8 cellular contexts compared by ENCODE assay signal in genomic region chr6:33390767-33391277, GRCh38. TPM values are rescaled to one million over a fixed set of nuclear protein-coding genes. Genes with fewer than 3 reads are reported as not detected.
DNase-seq lines count a peak whose midpoint lies in the region; ATAC-seq, FAIRE-seq and TF ChIP-seq lines count a peak whose summit lies in the region.

No MANE protein-coding gene starts in this region.

- no peaks in the 10 kb centered on the region for H3K9me3 ChIP-seq in keratinocyte (ENCODE audit: control insufficient read depth, low read depth, low read length)

- no peak for DNase-seq in activated CD4-positive, alpha-beta T cell treated with anti-CD3 and anti-CD28 coated beads, Interleukin-2, amount 10 ng/mL, durations not matched to agents 24 days and 14 days
- no peak for DNase-seq in activated CD4-positive, alpha-beta T cell treated with anti-CD3 and anti-CD28 coated beads for 4 hours
- DNase-seq in activated naive CD4-positive, alpha-beta T cell treated with anti-CD3 and anti-CD28 coated beads, Interleukin-2, amount 50 U/mL, for 72 hours (ENCODE audit: low spot score in 2 of 2), result no peak
- DNase-seq in keratinocyte (ENCODE audit: low read depth, low spot score), result no peak
- DNase-seq in NK-92 (lab: John Stamatoyannopoulos, UW; ENCODE audit: unreplicated experiment), result no peak
- DNase-seq in omental fat pad (ENCODE audit: low spot score), result no peak

- H3K27ac ChIP-seq in keratinocyte (ENCODE audit: control insufficient read depth, insufficient read depth, low read length) (peak overlapping the region; percentile 94), temporal lobe (ENCODE audit: low read depth, low read length) (peak overlapping the region; percentile 91)

- H3K4me1 ChIP-seq in keratinocyte (ENCODE audit: control insufficient read depth, extremely low read depth, insufficient read depth, low read length), result peaks cover 30% of the 10 kb centered on the region

- TF ChIP-seq CTCF in keratinocyte (optimal IDR thresholded peaks at IDR 0.05 in 1 of 3, IDR thresholded peaks at IDR 0.05 in 1 of 3, conservative IDR thresholded peaks at IDR 0.05 in 1 of 3; ENCODE audit: extremely low read depth in 1 of 3, insufficient read depth in 2 of 3, low read length in 3 of 3), result no peak
- no peak for TF ChIP-seq CTCF in omental fat pad (IDR thresholded peaks at IDR 0.05)

- H3K9me1 ChIP-seq in keratinocyte (ENCODE audit: control insufficient read depth, extremely low read depth, insufficient read depth, low read length), result no peaks in the 10 kb centered on the region

- TF ChIP-seq POLR2A in GM18505 (IDR thresholded peaks at IDR 0.05; ENCODE audit: borderline replicate concordance, extremely low read depth, insufficient read depth, insufficient read length), result no peak

- peaks cover 2% of the 10 kb centered on the region for H3K27me3 Mint-ChIP-seq in activated CD4-positive, alpha-beta T cell treated with anti-CD3 and anti-CD28 coated beads, Interleukin-2, amount 10 ng/mL, durations not matched to agents 24 days and 14 days

- peak overlapping the region; percentile 78 for H3K4me2 ChIP-seq in keratinocyte (ENCODE audit: control insufficient read depth, extremely low read depth, insufficient read depth, low read depth, low read length)

- H3K4me1 Mint-ChIP-seq in activated CD4-positive, alpha-beta T cell treated with anti-CD3 and anti-CD28 coated beads, Interleukin-2, amount 10 ng/mL, durations not matched to agents 24 days and 14 days, result peaks cover 38% of the 10 kb centered on the region

- no peak for ATAC-seq in activated naive CD4-positive, alpha-beta T cell treated with anti-CD3 and anti-CD28 coated beads, Interleukin-2, amount 50 U/mL, for 72 hours
- no peak for ATAC-seq in omental fat pad (ENCODE audit: low FRiP score)
- ATAC-seq in GM18505 (IDR thresholded peaks at IDR 0.05; ENCODE audit: unreplicated experiment), result no peak

- peaks cover 20% of the 10 kb centered on the region for H3K36me3 Mint-ChIP-seq in activated CD4-positive, alpha-beta T cell treated with anti-CD3 and anti-CD28 coated beads, Interleukin-2, amount 10 ng/mL, durations not matched to agents 24 days and 14 days (ENCODE audit: low read depth)
- H3K36me3 Mint-ChIP-seq in activated naive CD4-positive, alpha-beta T cell treated with anti-CD3 and anti-CD28 coated beads, Interleukin-2, amount 50 U/mL, for 72 hours, result peaks cover 19 to 22% of the 10 kb centered on the region in 2 donors

- peak overlapping the region; percentile 89 for H3K4me3 Mint-ChIP-seq in activated CD4-positive, alpha-beta T cell treated with anti-CD3 and anti-CD28 coated beads, Interleukin-2, amount 10 ng/mL, durations not matched to agents 24 days and 14 days

- peak overlapping the region; percentile 92 for H2AFZ ChIP-seq in keratinocyte (ENCODE audit: control insufficient read depth, low read length)

- peak overlapping the region; percentile 97 for H3K27ac Mint-ChIP-seq in activated CD4-positive, alpha-beta T cell treated with anti-CD3 and anti-CD28 coated beads, Interleukin-2, amount 10 ng/mL, durations not matched to agents 24 days and 14 days
- peak overlapping the region; percentile 95 to 99 for H3K27ac Mint-ChIP-seq in activated naive CD4-positive, alpha-beta T cell treated with anti-CD3 and anti-CD28 coated beads, Interleukin-2, amount 50 U/mL, for 72 hours

- H3K36me3 ChIP-seq in keratinocyte (ENCODE audit: control insufficient read depth in 2 of 2, extremely low read depth in 1 of 2, insufficient read depth in 2 of 2, low read length in 2 of 2), result peaks cover 0 to 3% of the 10 kb centered on the region in 2 experiments

- peak overlapping the region; percentile 75 for H3K9ac ChIP-seq in keratinocyte (ENCODE audit: control insufficient read depth, extremely low read depth, insufficient read depth, low read length)

- intact Hi-C loops in activated CD4-positive, alpha-beta T cell treated with anti-CD3 and anti-CD28 coated beads, Interleukin-2, amount 10 ng/mL, durations not matched to agents 24 days and 14 days (cut with micrococcal nuclease), result loop anchor here (1.0 kb wide), 6 partner anchors 19 to 230 kb away; partner anchors contain the start of genes ITPR3, TAPBP and ZBTB9

- no peaks in the 10 kb centered on the region for H3K9me3 Mint-ChIP-seq in activated CD4-positive, alpha-beta T cell treated with anti-CD3 and anti-CD28 coated beads, Interleukin-2, amount 10 ng/mL, durations not matched to agents 24 days and 14 days
- H3K9me3 Mint-ChIP-seq in activated naive CD4-positive, alpha-beta T cell treated with anti-CD3 and anti-CD28 coated beads, Interleukin-2, amount 50 U/mL, for 72 hours, result no peaks in the 10 kb centered on the region

- H3K4me3 ChIP-seq in keratinocyte (ENCODE audit: control insufficient read depth in 2 of 3, extremely low read depth in 1 of 3, insufficient read depth in 2 of 3, low read depth in 1 of 3, low read length in 3 of 3), result peak overlapping the region in 2 of 3 experiments; percentile 43 to 47

- no peak for FAIRE-seq in keratinocyte (lab: Jason Lieb, UNC)

- dilution Hi-C loops in keratinocyte (cut with MboI; ENCODE audit: extremely low pct_ligation_motif_present, low sequenced_read_pairs), result no loop called here

- H4K20me1 ChIP-seq in keratinocyte (ENCODE audit: control insufficient read depth, extremely low read depth, insufficient read depth, low read length), result no peaks in the 10 kb centered on the region

- H3K27me3 ChIP-seq in keratinocyte (ENCODE audit: control insufficient read depth, extremely low read depth, insufficient read depth, low read length), result no peaks in the 10 kb centered on the region

- peaks cover 40% of the 10 kb centered on the region for H3K79me2 ChIP-seq in keratinocyte (ENCODE audit: control insufficient read depth, insufficient read depth, low read length)

RNA-seq across cellular contexts. Expression of gene KIFC1, which starts 0.8 kb away (rescaled TPM):
- 64.9 and 66.5 TPM in 2 replicates for total RNA-seq in activated CD4-positive, alpha-beta T cell treated with anti-CD3 and anti-CD28 coated beads, Interleukin-2, amount 10 ng/mL, durations not matched to agents 24 days and 14 days
- total RNA-seq in activated naive CD4-positive, alpha-beta T cell treated with anti-CD3 and anti-CD28 coated beads, Interleukin-2, amount 50 U/mL, for 72 hours, result 100 to 1,000 TPM; 103 to 170 TPM
- polyA plus RNA-seq in keratinocyte, result 5.7 to 20.0 TPM (median 17.3 TPM) in 3 replicates
- 0.61 TPM for polyA plus RNA-seq in keratinocyte (2011; ENCODE audit: low read depth)
- polyA plus RNA-seq in keratinocyte (2011; cell fraction: cytosol; rRNA removed), result 3.5 and 5.2 TPM in 2 replicates
- polyA plus RNA-seq in keratinocyte (2011; cell fraction: nucleus; rRNA removed), result 6.6 and 7.9 TPM in 2 replicates
- polyA plus RNA-seq in keratinocyte (2012; ENCODE audit: low replicate concordance), result 0.31 and 16.9 TPM in 2 replicates
- polyA minus RNA-seq in keratinocyte, result 5.1 to 15.2 TPM (median 13.9 TPM) in 3 replicates
- 5.8 TPM for polyA minus RNA-seq in keratinocyte (2011; cell fraction: cytosol; rRNA and poly(A)+ RNA removed)
- polyA minus RNA-seq in keratinocyte (2011; cell fraction: nucleus; rRNA and poly(A)+ RNA removed), result 4.7 and 5.0 TPM in 2 replicates
- total RNA-seq in temporal lobe, result 1.7 TPM
- total RNA-seq in omental fat pad, result 10 to 100 TPM in 1 of 4 donors, 1 to 10 TPM in 1, under 1 TPM in 2; 0.25 to 10.8 (median 3.1) TPM

RNA-seq across cellular contexts. Expression of gene PHF1, which starts 20.0 kb away (rescaled TPM):
- total RNA-seq in activated CD4-positive, alpha-beta T cell treated with anti-CD3 and anti-CD28 coated beads, Interleukin-2, amount 10 ng/mL, durations not matched to agents 24 days and 14 days, result 29.5 and 33.6 TPM in 2 replicates
- 100 to 1,000 TPM in 1 of 2 donors, 10 to 100 TPM in 1; 27.5 to 156 TPM for total RNA-seq in activated naive CD4-positive, alpha-beta T cell treated with anti-CD3 and anti-CD28 coated beads, Interleukin-2, amount 50 U/mL, for 72 hours
- 15.2 to 17.1 TPM (median 15.8 TPM) in 3 replicates for polyA plus RNA-seq in keratinocyte
- polyA plus RNA-seq in keratinocyte (2011; ENCODE audit: low read depth), result 7.6 TPM
- polyA plus RNA-seq in keratinocyte (2011; cell fraction: cytosol; rRNA removed), result 9.1 and 12.6 TPM in 2 replicates
- polyA plus RNA-seq in keratinocyte (2011; cell fraction: nucleus; rRNA removed), result 50.2 and 55.7 TPM in 2 replicates
- 12.6 and 24.1 TPM in 2 replicates for polyA plus RNA-seq in keratinocyte (2012; ENCODE audit: low replicate concordance)
- 7.9 to 14.9 TPM (median 11.1 TPM) in 3 replicates for polyA minus RNA-seq in keratinocyte
- 9.2 TPM for polyA minus RNA-seq in keratinocyte (2011; cell fraction: cytosol; rRNA and poly(A)+ RNA removed)
- 5.5 and 10.0 TPM in 2 replicates for polyA minus RNA-seq in keratinocyte (2011; cell fraction: nucleus; rRNA and poly(A)+ RNA removed)
- total RNA-seq in temporal lobe (17.7 TPM), omental fat pad (10 to 100 TPM; 40.8 to 56.5 (median 48.9) TPM)

RNA-seq across cellular contexts. Expression of gene CUTA, which starts 27.1 kb away (rescaled TPM):
- total RNA-seq in activated CD4-positive, alpha-beta T cell treated with anti-CD3 and anti-CD28 coated beads, Interleukin-2, amount 10 ng/mL, durations not matched to agents 24 days and 14 days, result 120 and 124 TPM in 2 replicates
- 100 to 1,000 TPM; 186 to 334 TPM for total RNA-seq in activated naive CD4-positive, alpha-beta T cell treated with anti-CD3 and anti-CD28 coated beads, Interleukin-2, amount 50 U/mL, for 72 hours
- polyA plus RNA-seq in keratinocyte, result 119 to 246 TPM (median 178 TPM) in 3 replicates
- 13.0 TPM for polyA plus RNA-seq in keratinocyte (2011; ENCODE audit: low read depth)
- polyA plus RNA-seq in keratinocyte (2011; cell fraction: cytosol; rRNA removed), result 222 and 276 TPM in 2 replicates
- 188 and 225 TPM in 2 replicates for polyA plus RNA-seq in keratinocyte (2011; cell fraction: nucleus; rRNA removed)
- polyA plus RNA-seq in keratinocyte (2012; ENCODE audit: low replicate concordance), result 238 and 287 TPM in 2 replicates
- 116 to 126 TPM (median 120 TPM) in 3 replicates for polyA minus RNA-seq in keratinocyte
- 145 TPM for polyA minus RNA-seq in keratinocyte (2011; cell fraction: cytosol; rRNA and poly(A)+ RNA removed)
- 53.3 and 55.0 TPM in 2 replicates for polyA minus RNA-seq in keratinocyte (2011; cell fraction: nucleus; rRNA and poly(A)+ RNA removed)
- 64.9 TPM for total RNA-seq in temporal lobe
- 100 to 1,000 TPM in 2 of 4 donors, 10 to 100 TPM in 2; 57.1 to 107 (median 98.1) TPM for total RNA-seq in omental fat pad

RNA-seq across cellular contexts. Expression of gene SYNGAP1, which starts 29.0 kb away (rescaled TPM):
- total RNA-seq in activated CD4-positive, alpha-beta T cell treated with anti-CD3 and anti-CD28 coated beads, Interleukin-2, amount 10 ng/mL, durations not matched to agents 24 days and 14 days, result 41.5 and 44.6 TPM in 2 replicates
- total RNA-seq in activated naive CD4-positive, alpha-beta T cell treated with anti-CD3 and anti-CD28 coated beads, Interleukin-2, amount 50 U/mL, for 72 hours, result 10 to 100 TPM; 70.5 to 71.7 TPM
- 2.1 to 2.9 TPM (median 2.8 TPM) in 3 replicates for polyA plus RNA-seq in keratinocyte
- polyA plus RNA-seq in keratinocyte (2011; ENCODE audit: low read depth), result 1.1 TPM
- 1.2 and 1.9 TPM in 2 replicates for polyA plus RNA-seq in keratinocyte (2011; cell fraction: cytosol; rRNA removed)
- polyA plus RNA-seq in keratinocyte (2011; cell fraction: nucleus; rRNA removed), result 18.2 and 25.5 TPM in 2 replicates
- polyA plus RNA-seq in keratinocyte (2012; ENCODE audit: low replicate concordance), result 3.4 and 10.9 TPM in 2 replicates
- 4.1 to 5.7 TPM (median 5.4 TPM) in 3 replicates for polyA minus RNA-seq in keratinocyte
- 0.96 TPM for polyA minus RNA-seq in keratinocyte (2011; cell fraction: cytosol; rRNA and poly(A)+ RNA removed)
- polyA minus RNA-seq in keratinocyte (2011; cell fraction: nucleus; rRNA and poly(A)+ RNA removed), result 4.3 and 10.1 TPM in 2 replicates
- total RNA-seq in temporal lobe (36.4 TPM), omental fat pad (10 to 100 TPM in 3 of 4 donors, 1 to 10 TPM in 1; 8.8 to 12.3 (median 10.3) TPM)
